Comparison of ENCODE assay signal across 13 cellular contexts in genomic region chr15:76342046-76342381, GRCh38. TPM values are rescaled to one million over a fixed set of nuclear protein-coding genes. Genes with fewer than 3 reads are reported as not detected.
DNase-seq lines count a peak whose midpoint lies in the region; ATAC-seq and TF ChIP-seq lines count a peak whose summit lies in the region.
"Had no signal": no experiment of that assay in that cellular context is flagged by ENCODE, and none has a peak within 500 bp of the region (broad histone marks: within the 10 kb centered on the region; RNA-seq: fewer than 3 reads in every experiment).

No MANE protein-coding gene starts in this region.

- intact Hi-C loops in ascending aorta (cut with DNase I), result no loop called here
- intact Hi-C loops in naive thymus-derived CD4-positive, alpha-beta T cell (cut with micrococcal nuclease), result loop anchor here in 1 of 2 donors (5.0 to 10.0 kb wide), 2 partner anchors 150 to 277 kb away; no protein-coding TSS in a partner anchor

- H3K36me3 Mint-ChIP-seq in naive thymus-derived CD4-positive, alpha-beta T cell, result peaks cover 0 to 20% (median 0%) of the 10 kb centered on the region in 5 donors

- no peak for ATAC-seq in naive thymus-derived CD4-positive, alpha-beta T cell
- no peak for ATAC-seq in HG03469 (IDR thresholded peaks at IDR 0.05; ENCODE audit: unreplicated experiment)

- peak overlapping the region in 3 of 9 donors; percentile 28 to 60 (median 45) for H3K27ac Mint-ChIP-seq in naive thymus-derived CD4-positive, alpha-beta T cell

- H3K4me1 ChIP-seq in BE2C (no peaks in the 10 kb centered on the region), ascending aorta (peaks cover 32 to 52% of the 10 kb centered on the region in 2 donors)
- peaks cover 43 to 58% of the 10 kb centered on the region in 2 donors for H3K4me1 ChIP-seq in naive thymus-derived CD4-positive, alpha-beta T cell (ENCODE audit: control insufficient read depth in 2 of 2, insufficient read depth in 2 of 2, low read length in 2 of 2)

- no peak overlapping the region for H3K27ac ChIP-seq in ascending aorta
- H3K27ac ChIP-seq in naive thymus-derived CD4-positive, alpha-beta T cell (ENCODE audit: low read depth, low read length), result no peak overlapping the region

- H3K27me3 Mint-ChIP-seq in naive thymus-derived CD4-positive, alpha-beta T cell, result peaks cover 68 to 83% (median 73%) of the 10 kb centered on the region in 5 donors

- peaks cover 100% of the 10 kb centered on the region for H3K27me3 ChIP-seq in BE2C
- peaks cover 83% of the 10 kb centered on the region for H3K27me3 ChIP-seq in ascending aorta
- peaks cover 39 to 66% of the 10 kb centered on the region in 2 donors for H3K27me3 ChIP-seq in naive thymus-derived CD4-positive, alpha-beta T cell (ENCODE audit: control insufficient read depth in 2 of 2, insufficient read depth in 2 of 2, low read length in 2 of 2)
- H3K27me3 ChIP-seq: MG63 had no signal

- H3K9me3 ChIP-seq in BE2C (peaks cover 5% of the 10 kb centered on the region; the same call in 1 of the 2 replicates), ascending aorta (no peaks in the 10 kb centered on the region)
- no peaks in the 10 kb centered on the region for H3K9me3 ChIP-seq in naive thymus-derived CD4-positive, alpha-beta T cell (ENCODE audit: control insufficient read depth in 2 of 3, low read length in 3 of 3)
- H3K9me3 ChIP-seq: MG63 had no signal

- TF ChIP-seq CTCF in BE2C (IDR thresholded peaks at IDR 0.05; ENCODE audit: low read depth, low read length), result no peak
- TF ChIP-seq CTCF in GM13976 (IDR thresholded peaks at IDR 0.05; ENCODE audit: borderline replicate concordance, control extremely low read depth, extremely low read depth, insufficient read depth, missing control alignments), result no peak
- TF ChIP-seq CTCF in ascending aorta (IDR thresholded peaks at IDR 0.05), result no peak

- CTCF ChIA-PET in naive thymus-derived CD4-positive, alpha-beta T cell (lab: Charles Lee), result no interaction called here

- H3K4me3 ChIP-seq in BE2C (ENCODE audit: low read depth, low read length) (peak overlapping the region; percentile 32; the same call in 1 of the 2 replicates), ascending aorta (peak overlapping the region; percentile 45 to 65)
- H3K4me3 ChIP-seq in naive thymus-derived CD4-positive, alpha-beta T cell (ENCODE audit: low read length), result no peak overlapping the region
- H3K4me3 ChIP-seq: MG63 had no signal

- H3K36me3 ChIP-seq in BE2C (no peaks in the 10 kb centered on the region), ascending aorta (no peaks in the 10 kb centered on the region)
- no peaks in the 10 kb centered on the region for H3K36me3 ChIP-seq in naive thymus-derived CD4-positive, alpha-beta T cell (ENCODE audit: control insufficient read depth in 2 of 3, insufficient read depth in 3 of 3, low read length in 3 of 3)
- H3K36me3 ChIP-seq: MG63 had no signal

- POLR2A ChIA-PET in naive thymus-derived CD4-positive, alpha-beta T cell (lab: Charles Lee), result no interaction called here

- H3K4me3 Mint-ChIP-seq in naive thymus-derived CD4-positive, alpha-beta T cell, result peak overlapping the region; percentile 65 to 93 (median 80)

- in situ Hi-C loops in GM13976 (cut with MboI; ENCODE audit: low sequenced_read_pairs, unreplicated experiment), result no loop called here

- H3K4me1 Mint-ChIP-seq in naive thymus-derived CD4-positive, alpha-beta T cell, result peaks cover 35 to 68% (median 57%) of the 10 kb centered on the region in 7 donors

- peaks cover 0 to 11% (median 0%) of the 10 kb centered on the region in 11 donors for H3K9me3 Mint-ChIP-seq in naive thymus-derived CD4-positive, alpha-beta T cell

- DNase-seq in BE2C, result no peak
- DNase-seq in GM13976 (ENCODE audit: low spot score), result peak; percentile 21
- no peak for DNase-seq in ascending aorta (ENCODE audit: low spot score in 2 of 2)
- DNase-seq in naive thymus-derived CD4-positive, alpha-beta T cell, result peak in 2 of 9 donors; percentile 22 to 24
- DNase-seq in H4 (ENCODE audit: low spot score), result no peak
- DNase-seq in NCI-H1436 treated with DMSO at 0.1 percent for 48 hours (lab: John Stamatoyannopoulos, UW), result no peak
- DNase-seq in ureter (ENCODE audit: low spot score), result no peak
- DNase-seq: C1 segment of cervical spinal cord, MG63, NCI-H510A treated with DMSO at 0.1 percent for 48 hours, SHP77 had no signal

RNA-seq across cellular contexts. Expression of gene ISL2, which starts 5.4 kb away (rescaled TPM):
- 0.42 TPM for polyA plus RNA-seq in BE2C (2012; ENCODE audit: insufficient read depth, insufficient read length, low read depth)
- not detected for total RNA-seq in ascending aorta
- total RNA-seq in naive thymus-derived CD4-positive, alpha-beta T cell, result under 1 TPM in 3 of 5 experiments, not detected in 2; 0.21 to 0.51 (median 0.27) TPM
- not detected for polyA plus RNA-seq in naive thymus-derived CD4-positive, alpha-beta T cell
- 2.3 and 4.2 TPM in 2 replicates for total RNA-seq in H4 (2014; rRNA removed; shearing (Covaris generic))
- total RNA-seq in ureter, result 0.62 TPM
- total RNA-seq: subcutaneous adipose tissue had no signal

RNA-seq across cellular contexts. Expression of gene ETFA, which starts 30.7 kb away (rescaled TPM):
- polyA plus RNA-seq in BE2C (2012; ENCODE audit: insufficient read depth, insufficient read length, low read depth), result 159 TPM
- 31.7 TPM for total RNA-seq in ascending aorta
- total RNA-seq in naive thymus-derived CD4-positive, alpha-beta T cell, result 100 to 1,000 TPM in 1 of 5 experiments, 10 to 100 TPM in 4; 38.3 to 102 (median 47.8) TPM
- 100 to 1,000 TPM in 1 of 2 donors, 10 to 100 TPM in 1; 99.1 to 109 TPM for polyA plus RNA-seq in naive thymus-derived CD4-positive, alpha-beta T cell
- 169 and 208 TPM in 2 replicates for total RNA-seq in H4 (2014; rRNA removed; shearing (Covaris generic))
- 123 TPM for total RNA-seq in ureter
